20 cellular contexts compared by ENCODE assay signal in the genomic region with DNA sequence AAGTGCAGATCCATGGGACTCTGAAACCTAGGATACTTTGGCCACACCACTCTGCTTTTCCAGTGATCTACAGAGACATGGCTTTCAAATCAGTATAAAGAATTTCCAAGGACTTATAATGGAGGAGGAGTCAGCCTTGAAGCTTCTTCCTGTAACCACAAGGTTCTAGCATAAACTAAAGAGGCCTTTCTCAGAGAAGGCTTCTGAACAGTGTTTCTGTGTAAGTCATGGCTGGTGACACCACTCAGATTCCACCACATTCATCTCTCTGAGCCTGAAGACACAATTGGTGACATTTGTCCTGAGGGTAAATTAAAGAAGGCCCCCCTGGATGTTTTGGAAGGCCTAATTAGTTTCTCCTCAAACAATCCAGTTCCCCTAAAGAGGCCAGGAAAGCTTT.
DNase-seq lines count a peak whose midpoint lies in the region; ATAC-seq and TF ChIP-seq lines count a peak whose summit lies in the region.
"Had no signal": no experiment of that assay in that cellular context is flagged by ENCODE, and none has a peak within 500 bp of the region (broad histone marks: within the 10 kb centered on the region; RNA-seq: fewer than 3 reads in every experiment).

No MANE protein-coding gene starts in this region.

- no peaks in the 10 kb centered on the region for H3K79me2 ChIP-seq in SU-DHL-6 (ENCODE audit: insufficient read depth, low read length)

- H3K4me3 Mint-ChIP-seq in T-helper 1 cell treated with Interleukin-12 subunit alpha and Interleukin-12 subunit beta and Interleukin-4 antibody, amounts not matched to agents 30 μg/mL and 1 μg/mL, for 36 hours = no peak overlapping the region
- H3K4me3 Mint-ChIP-seq: activated CD4-positive, alpha-beta memory T cell treated with anti-CD3 and anti-CD28 coated beads for 36 hours; activated T-helper 17 cell treated with anti-CD3 and anti-CD28 coated beads, Interleukin-2, amount 50 U/mL, for 72 hours; nephron had no signal

- no peaks in the 10 kb centered on the region for H3K9me3 Mint-ChIP-seq in T-helper 1 cell treated with Interleukin-12 subunit alpha and Interleukin-12 subunit beta and Interleukin-4 antibody, amounts not matched to agents 30 μg/mL and 1 μg/mL, for 36 hours
- H3K9me3 Mint-ChIP-seq: activated CD4-positive, alpha-beta memory T cell treated with anti-CD3 and anti-CD28 coated beads for 36 hours; activated T-helper 17 cell treated with anti-CD3 and anti-CD28 coated beads, Interleukin-2, amount 50 U/mL, for 72 hours; nephron had no signal

- peaks cover 46% of the 10 kb centered on the region for H3F3A ChIP-seq in SU-DHL-6 (ENCODE audit: insufficient read depth)

- no peak overlapping the region for H3K4me2 ChIP-seq in SU-DHL-6 (ENCODE audit: low read depth, low read length, poor library complexity, severe bottlenecking)
- H3K4me2 ChIP-seq: SK-N-SH had no signal

- H3K9me3 ChIP-seq in SU-DHL-6 (ENCODE audit: insufficient read depth, low read length) = no peaks in the 10 kb centered on the region
- H3K9me3 ChIP-seq: Peyer's patch, prostate gland, SK-N-SH, thyroid gland had no signal

- peaks cover 43% of the 10 kb centered on the region for H3K4me1 Mint-ChIP-seq in T-helper 1 cell treated with Interleukin-12 subunit alpha and Interleukin-12 subunit beta and Interleukin-4 antibody, amounts not matched to agents 30 μg/mL and 1 μg/mL, for 36 hours (ENCODE audit: low read depth)

- H3K27me3 Mint-ChIP-seq in T-helper 1 cell treated with Interleukin-12 subunit alpha and Interleukin-12 subunit beta and Interleukin-4 antibody, amounts not matched to agents 30 μg/mL and 1 μg/mL, for 36 hours (ENCODE audit: low read depth) = no peaks in the 10 kb centered on the region
- H3K27me3 Mint-ChIP-seq: activated CD4-positive, alpha-beta memory T cell treated with anti-CD3 and anti-CD28 coated beads for 36 hours; activated T-helper 17 cell treated with anti-CD3 and anti-CD28 coated beads, Interleukin-2, amount 50 U/mL, for 72 hours had no signal

- H3K36me3 Mint-ChIP-seq in T-helper 1 cell treated with Interleukin-12 subunit alpha and Interleukin-12 subunit beta and Interleukin-4 antibody, amounts not matched to agents 30 μg/mL and 1 μg/mL, for 36 hours (ENCODE audit: low read depth) = peaks cover 22% of the 10 kb centered on the region

- H3K9ac ChIP-seq in SU-DHL-6 (ENCODE audit: low read length) = peak overlapping the region; percentile 8; the same call in 1 of the 2 replicates
- H3K9ac ChIP-seq: SK-N-SH had no signal

- H2AFZ ChIP-seq in SU-DHL-6 (ENCODE audit: low read depth, low read length, severe bottlenecking) = no peak overlapping the region

- TF ChIP-seq CTCF in SU-DHL-6 (IDR thresholded peaks at IDR 0.05; ENCODE audit: insufficient read depth, low read length, poor library complexity, severe bottlenecking) (no peak), foreskin fibroblast (IDR thresholded peaks at IDR 0.05; ENCODE audit: low read depth, low read length) (no peak)

- H3K9me2 ChIP-seq in SU-DHL-6 (replicated peaks; ENCODE audit: insufficient read depth, low read length) = no peaks in the 10 kb centered on the region
- H3K9me2 ChIP-seq: SK-N-SH had no signal

- peak overlapping the region; percentile 62 for H3K27ac Mint-ChIP-seq in T-helper 1 cell treated with Interleukin-12 subunit alpha and Interleukin-12 subunit beta and Interleukin-4 antibody, amounts not matched to agents 30 μg/mL and 1 μg/mL, for 36 hours
- H3K27ac Mint-ChIP-seq: activated CD4-positive, alpha-beta memory T cell treated with anti-CD3 and anti-CD28 coated beads for 36 hours; activated T-helper 17 cell treated with anti-CD3 and anti-CD28 coated beads, Interleukin-2, amount 50 U/mL, for 72 hours; nephron had no signal

- ATAC-seq in HG03565 (IDR thresholded peaks at IDR 0.05; ENCODE audit: unreplicated experiment) = no peak
- ATAC-seq: activated T-helper 17 cell treated with anti-CD3 and anti-CD28 coated beads, Interleukin-2, amount 50 U/mL, for 72 hours had no signal

- 0 out of 2 replicates have a peak, but pooled peaks cover 2% of the 10 kb centered on the region for H3K36me3 ChIP-seq in SU-DHL-6 (ENCODE audit: low read length)
- H3K36me3 ChIP-seq: prostate gland had no signal

- H3K4me3 ChIP-seq in SU-DHL-6 (ENCODE audit: insufficient read depth, low read length, poor library complexity, severe bottlenecking) (no peak overlapping the region), foreskin fibroblast (ENCODE audit: low read depth in 1 of 2, low read length in 2 of 2) (no peak overlapping the region)
- H3K4me3 ChIP-seq: Peyer's patch, prostate gland, thyroid gland had no signal

- no peaks in the 10 kb centered on the region for H4K20me1 ChIP-seq in SU-DHL-6 (ENCODE audit: low read depth, low read length)

- no peaks in the 10 kb centered on the region for H3K27me3 ChIP-seq in SU-DHL-6 (ENCODE audit: low read length)
- H3K27me3 ChIP-seq: Peyer's patch, thyroid gland had no signal

- DNase-seq in T-helper 1 cell (no peak), EH (ENCODE audit: low read depth) (peak; percentile 80), foreskin melanocyte (peak; percentile 33), EL (no peak), foreskin fibroblast (no peak)
- DNase-seq: activated CD4-positive, alpha-beta memory T cell treated with anti-CD3 and anti-CD28 coated beads for 36 hours; aorta; C1 segment of cervical spinal cord; DMS 273 treated with DMSO at 0.1 percent for 48 hours; NCI-H1436; Peyer's patch; SK-N-SH; thyroid gland had no signal

- H3K27ac ChIP-seq in SU-DHL-6 (ENCODE audit: low read depth, low read length) = peak overlapping the region; percentile 93
- H3K27ac ChIP-seq: 22Rv1, Peyer's patch, prostate gland, thyroid gland had no signal

Comparison
In these comparisons a context has a peak if more than half of its experiments do, and no peak if none do; other contexts are left out.
1. DNase-seq: peak in EH (single experiment) and foreskin melanocyte (single experiment); none in T-helper 1 cell (0 of 5), EL (single experiment) and foreskin fibroblast (0 of 2).